In genomic region chr4:83917572-83917971, GRCh38 we compare ENCODE assay signal across 1 cellular context.
TF ChIP-seq lines count a peak whose summit lies in the region.

No MANE protein-coding gene starts in this region.

TF ChIP-seq in K562, 482 proteins besides CTCF, POLR2A, EP300 and RAD21 (continued from another document and continues in another):
- TF ChIP-seq ZBTB40 (IDR thresholded peaks at IDR 0.05) (no peak), ZBTB40 (CRISPR knock-in tag; IDR thresholded peaks at IDR 0.05) (no peak), EWSR1 (IDR thresholded peaks at IDR 0.05; ENCODE audit: borderline replicate concordance, low read depth, partially characterized antibody) (no peak), CEBPB (tag; IDR thresholded peaks at IDR 0.05) (peak; percentile 77), MAFF (IDR thresholded peaks at IDR 0.05; ENCODE audit: low read length) (peak; percentile 74), HES1 (IDR thresholded peaks at IDR 0.05; ENCODE audit: low read depth) (no peak), KAT7 (CRISPR knock-in tag; IDR thresholded peaks at IDR 0.05; ENCODE audit: borderline replicate concordance) (no peak), FOXK2 (conservative IDR thresholded peaks at IDR 0.05 in 1 of 2, IDR thresholded peaks at IDR 0.05 in 1 of 2; ENCODE audit: low read depth in 2 of 2) (no peak), USF2 (CRISPR knock-in tag; IDR thresholded peaks at IDR 0.05) (peak; percentile 85), MEF2A (IDR thresholded peaks at IDR 0.05; ENCODE audit: control insufficient read depth, low read depth, low read length) (no peak), PHB (CRISPR knock-in tag; IDR thresholded peaks at IDR 0.05) (no peak), MTA2 (IDR thresholded peaks at IDR 0.05; ENCODE audit: low read depth) (no peak), ZNF282 (CRISPR knock-in tag; IDR thresholded peaks at IDR 0.05) (no peak), MAFG (tag; conservative IDR thresholded peaks at IDR 0.05) (peak; percentile 90), NFRKB (IDR thresholded peaks at IDR 0.05; ENCODE audit: low read depth) (no peak), ZNF384 (IDR thresholded peaks at IDR 0.05; ENCODE audit: low read depth, low read length) (no peak), PRDM10 (IDR thresholded peaks at IDR 0.05; ENCODE audit: partially characterized antibody) (no peak), NFXL1 (CRISPR knock-in tag; IDR thresholded peaks at IDR 0.05) (no peak), CBFA2T3 (IDR thresholded peaks at IDR 0.05) (no peak), EHMT2 (IDR thresholded peaks at IDR 0.05) (no peak), ASH1L (IDR thresholded peaks at IDR 0.05; ENCODE audit: borderline replicate concordance, low read depth, partially characterized antibody) (no peak), ZBTB34 (CRISPR knock-in tag; IDR thresholded peaks at IDR 0.05) (no peak), POLR2AphosphoS5 (IDR thresholded peaks at IDR 0.05; ENCODE audit: control insufficient read depth, insufficient read depth, low read depth, low read length) (no peak), PREB (CRISPR knock-in tag; IDR thresholded peaks at IDR 0.05) (no peak), FOXK1 (CRISPR knock-in tag; IDR thresholded peaks at IDR 0.05; ENCODE audit: borderline replicate concordance) (no peak), ARID1B (IDR thresholded peaks at IDR 0.05) (no peak), KLF13 (tag; IDR thresholded peaks at IDR 0.05; ENCODE audit: borderline replicate concordance, low read depth) (0 out of 2 replicates have a peak, but pooled peaks have one; percentile 14), HDAC6 (IDR thresholded peaks at IDR 0.05; ENCODE audit: low read depth, low read length) (no peak), KHSRP (IDR thresholded peaks at IDR 0.05) (no peak), ZFP30 (CRISPR knock-in tag; IDR thresholded peaks at IDR 0.05; ENCODE audit: borderline replicate concordance) (no peak), WHSC1 (IDR thresholded peaks at IDR 0.05; ENCODE audit: low read length) (no peak), ZNF184 (CRISPR knock-in tag; IDR thresholded peaks at IDR 0.05) (no peak), SUPT5H (IDR thresholded peaks at IDR 0.05) (no peak), SRSF1 (IDR thresholded peaks at IDR 0.05; ENCODE audit: low read depth, low read length) (no peak), FOXP1 (CRISPR knock-in tag; IDR thresholded peaks at IDR 0.05) (no peak), ZFPM2 (CRISPR knock-in tag; IDR thresholded peaks at IDR 0.05) (no peak), ZNF655 (CRISPR knock-in tag; IDR thresholded peaks at IDR 0.05) (no peak), ETS1 (conservative IDR thresholded peaks at IDR 0.05; ENCODE audit: control insufficient read depth, low read depth, low read length) (no peak), MXD1 (CRISPR knock-in tag; IDR thresholded peaks at IDR 0.05; ENCODE audit: borderline replicate concordance, poor library complexity, severe bottlenecking) (no peak), ZNF76 (CRISPR knock-in tag; IDR thresholded peaks at IDR 0.05; ENCODE audit: borderline replicate concordance) (0 out of 2 replicates have a peak, but pooled peaks have one; percentile 60), PYGO2 (tag; IDR thresholded peaks at IDR 0.05) (peak; percentile 89), ZNF449 (CRISPR knock-in tag; IDR thresholded peaks at IDR 0.05) (0 out of 2 replicates have a peak, but pooled peaks have one; percentile 47), ZNF23 (CRISPR knock-in tag; IDR thresholded peaks at IDR 0.05) (no peak)
